In genomic region chr14:67541448-67542387, GRCh38 we compare ENCODE assay signal across 12 cellular contexts. TPM values are rescaled to one million over a fixed set of nuclear protein-coding genes. Genes with fewer than 3 reads are reported as not detected.
A peak's percentile ranks its signal among the peaks of the same experiment; 100 is the strongest.
DNase-seq lines count a peak whose midpoint lies in the region; ATAC-seq and TF ChIP-seq lines count a peak whose summit lies in the region.
"Had no signal": no experiment of that assay in that cellular context is flagged by ENCODE, and none has a peak within 500 bp of the region (broad histone marks: within the 10 kb centered on the region; RNA-seq: fewer than 3 reads in every experiment).

No MANE protein-coding gene starts in this region.

- TF ChIP-seq CTCF in WTC11 (IDR thresholded peaks at IDR 0.05) (no peak), endothelial cell (IDR thresholded peaks at IDR 0.05; ENCODE audit: unreplicated experiment) (no peak), spleen (IDR thresholded peaks at IDR 0.05 in 8 of 11, conservative IDR thresholded peaks at IDR 0.05 in 3 of 11) (no peak)

- DNase-seq in T-helper 1 cell (no peak), WTC11 (ENCODE audit: low spot score) (peak; percentile 67), endothelial cell (ENCODE audit: low spot score) (peak; percentile 55), spleen (peak; percentile 77), NCI-H526 (lab: John Stamatoyannopoulos, UW) (no peak), G401 (ENCODE audit: low spot score) (no peak)
- DNase-seq in effector CD8-positive, alpha-beta T cell (lab: John Stamatoyannopoulos, UW) = no peak
- DNase-seq: 8988T, NCI-H1417 treated with DMSO at 0.1 percent for 48 hours had no signal

- CTCF ChIA-PET in WTC11 (lab: Charles Lee) = interaction anchor here (0.8 to 3.8 kb wide), 17 partner anchors 10 to 182 kb away, joined by 3 to 64 read pairs (median 6); partner anchors contain the start of genes ATP6V1D, PIGH and PLEKHH1

- H3K27me3 ChIP-seq in spleen (replicated peaks in 1 of 7) = peaks cover 0 to 25% (median 0%) of the 10 kb centered on the region in 7 donors

- TF ChIP-seq POLR2A in spleen (IDR thresholded peaks at IDR 0.05) = no peak

- peaks cover 49% of the 10 kb centered on the region for H3K27me3 Mint-ChIP-seq in T-helper 1 cell treated with Interleukin-12 subunit alpha and Interleukin-12 subunit beta and Interleukin-4 antibody, amounts not matched to agents 30 μg/mL and 1 μg/mL, for 36 hours (ENCODE audit: low read depth)
- H3K27me3 Mint-ChIP-seq in WTC11 (ENCODE audit: low read depth) = no peaks in the 10 kb centered on the region
- H3K27me3 Mint-ChIP-seq in endothelial cell (ENCODE audit: unreplicated experiment) = peaks cover 3% of the 10 kb centered on the region

- intact Hi-C loops in spleen (cut with DNase I; ENCODE audit: low total_unique reads) = no loop called here

- peak overlapping the region; percentile 28 for H3K4me3 Mint-ChIP-seq in T-helper 1 cell treated with Interleukin-12 subunit alpha and Interleukin-12 subunit beta and Interleukin-4 antibody, amounts not matched to agents 30 μg/mL and 1 μg/mL, for 36 hours
- peak overlapping the region; percentile 63 for H3K4me3 Mint-ChIP-seq in WTC11
- peak overlapping the region; percentile 88 for H3K4me3 Mint-ChIP-seq in endothelial cell (ENCODE audit: unreplicated experiment)
- H3K4me3 Mint-ChIP-seq: neural crest cell had no signal

- peak overlapping the region in 6 of 8 donors; percentile 1 to 57 (median 10) for H3K4me3 ChIP-seq in spleen

- peaks cover 3% of the 10 kb centered on the region for H3K9me3 Mint-ChIP-seq in T-helper 1 cell treated with Interleukin-12 subunit alpha and Interleukin-12 subunit beta and Interleukin-4 antibody, amounts not matched to agents 30 μg/mL and 1 μg/mL, for 36 hours
- H3K9me3 Mint-ChIP-seq in WTC11 (no peaks in the 10 kb centered on the region; the same call in 1 of the 2 replicates), endothelial cell (ENCODE audit: unreplicated experiment) (no peaks in the 10 kb centered on the region)

- in situ Hi-C loops in G401 (cut with HindIII; ENCODE audit: low sequenced_read_pairs) = no loop called here

- POLR2A ChIA-PET in WTC11 (lab: Charles Lee) = interaction anchor here (0.6 to 2.5 kb wide), 7 partner anchors 9 to 154 kb away, joined by 3 to 29 read pairs (median 5); partner anchors contain the start of genes PLEKHH1 and RDH11

- WGBS in spleen, 5 donors = 34 to 39% (median 36%) methylated on average over 24 of the region's 24 CpGs

- peaks cover 5% of the 10 kb centered on the region for H3K4me1 Mint-ChIP-seq in T-helper 1 cell treated with Interleukin-12 subunit alpha and Interleukin-12 subunit beta and Interleukin-4 antibody, amounts not matched to agents 30 μg/mL and 1 μg/mL, for 36 hours (ENCODE audit: low read depth)
- H3K4me1 Mint-ChIP-seq in WTC11 = peaks cover 50% of the 10 kb centered on the region
- peaks cover 21% of the 10 kb centered on the region for H3K4me1 Mint-ChIP-seq in endothelial cell (ENCODE audit: unreplicated experiment)

- peaks cover 0 to 8% (median 0%) of the 10 kb centered on the region in 8 donors for H3K9me3 ChIP-seq in spleen

- peaks cover 0 to 11% (median 0%) of the 10 kb centered on the region in 6 donors for H3K4me1 ChIP-seq in spleen

- no peaks in the 10 kb centered on the region for H3K36me3 ChIP-seq in spleen

- H3K27ac Mint-ChIP-seq in T-helper 1 cell treated with Interleukin-12 subunit alpha and Interleukin-12 subunit beta and Interleukin-4 antibody, amounts not matched to agents 30 μg/mL and 1 μg/mL, for 36 hours = no peak overlapping the region
- H3K27ac Mint-ChIP-seq in WTC11 (peak overlapping the region; percentile 99), endothelial cell (ENCODE audit: unreplicated experiment) (peak overlapping the region; percentile 98)

- peak; percentile 91 for ATAC-seq in WTC11
- ATAC-seq: Right ventricle myocardium inferior had no signal

- H3K27ac ChIP-seq in spleen = peak overlapping the region in 2 of 8 donors; percentile 22 to 32

- H3K36me3 Mint-ChIP-seq in T-helper 1 cell treated with Interleukin-12 subunit alpha and Interleukin-12 subunit beta and Interleukin-4 antibody, amounts not matched to agents 30 μg/mL and 1 μg/mL, for 36 hours (ENCODE audit: low read depth) = no peaks in the 10 kb centered on the region
- peaks cover 33% of the 10 kb centered on the region for H3K36me3 Mint-ChIP-seq in WTC11
- no peaks in the 10 kb centered on the region for H3K36me3 Mint-ChIP-seq in endothelial cell (ENCODE audit: low read depth, unreplicated experiment)

TF ChIP-seq in WTC11, 78 proteins besides CTCF, POLR2A, EP300 and RAD21:
- TF ChIP-seq MAX (CRISPR knock-in tag; IDR thresholded peaks at IDR 0.05) (peak; percentile 54; the same call in 1 of the 2 replicates), SOX15 (CRISPR knock-in tag; IDR thresholded peaks at IDR 0.05) (no peak), ZNF138 (CRISPR knock-in tag; conservative IDR thresholded peaks at IDR 0.05) (no peak), ZNF317 (CRISPR knock-in tag; IDR thresholded peaks at IDR 0.05; ENCODE audit: borderline replicate concordance, low read depth) (no peak), SMAD3 (CRISPR knock-in tag; IDR thresholded peaks at IDR 0.05; ENCODE audit: borderline replicate concordance) (0 out of 2 replicates have a peak, but pooled peaks have one; percentile 30), PREB (CRISPR knock-in tag; IDR thresholded peaks at IDR 0.05; ENCODE audit: borderline replicate concordance) (no peak), NR3C1 (CRISPR knock-in tag; conservative IDR thresholded peaks at IDR 0.05; ENCODE audit: low read depth) (no peak), SMAD4 (CRISPR knock-in tag; IDR thresholded peaks at IDR 0.05) (no peak), ATF3 (CRISPR knock-in tag; conservative IDR thresholded peaks at IDR 0.05) (no peak), ATF1 (CRISPR knock-in tag; IDR thresholded peaks at IDR 0.05) (no peak), CDX4 (CRISPR knock-in tag; IDR thresholded peaks at IDR 0.05; ENCODE audit: borderline replicate concordance) (no peak), USF2 (CRISPR knock-in tag; IDR thresholded peaks at IDR 0.05) (no peak), NFE2L1 (CRISPR knock-in tag; IDR thresholded peaks at IDR 0.05) (peak; percentile 7; the same call in 1 of the 2 replicates)

RNA-seq across cellular contexts. Expression of gene PLEKHH1, which starts 8.6 kb away (rescaled TPM):
- total RNA-seq in WTC11 (2021) = 45.4 to 49.8 TPM (median 48.3 TPM) in 3 replicates
- total RNA-seq in endothelial cell (ENCODE audit: unreplicated experiment) = 9.5 TPM
- total RNA-seq in spleen = 1 to 10 TPM; 1.7 to 7.1 (median 5.0) TPM
- 1 to 10 TPM in 2 of 3 donors, under 1 TPM in 1; 0.56 to 5.1 (median 1.1) TPM for polyA plus RNA-seq in spleen
- total RNA-seq in G401 (2014; rRNA removed; shearing (Covaris generic)) = 4.8 and 8.6 TPM in 2 replicates

RNA-seq across cellular contexts. Expression of gene TMEM229B, which starts 53.2 kb away (rescaled TPM):
- 0.69 to 0.90 TPM (median 0.87 TPM) in 3 replicates for total RNA-seq in WTC11 (2021)
- 0.08 TPM for total RNA-seq in endothelial cell (ENCODE audit: unreplicated experiment)
- 10 to 100 TPM; 20.1 to 36.0 (median 29.0) TPM for total RNA-seq in spleen
- 10 to 100 TPM in 1 of 3 donors, 1 to 10 TPM in 2; 3.0 to 10.0 (median 3.4) TPM for polyA plus RNA-seq in spleen
- total RNA-seq in G401 (2014; rRNA removed; shearing (Covaris generic)) = 0.18 and 0.41 TPM in 2 replicates

RNA-seq across cellular contexts. Expression of gene PIGH, which starts 58.4 kb away (rescaled TPM):
- total RNA-seq in WTC11 (2021) = 6.6 to 7.8 TPM (median 6.8 TPM) in 3 replicates
- total RNA-seq in endothelial cell (ENCODE audit: unreplicated experiment) = 7.8 TPM
- total RNA-seq in spleen = 10 to 100 TPM; 16.3 to 43.1 (median 23.4) TPM
- 10 to 100 TPM; 21.9 to 30.0 (median 24.8) TPM for polyA plus RNA-seq in spleen
- total RNA-seq in G401 (2014; rRNA removed; shearing (Covaris generic)) = 41.4 and 51.4 TPM in 2 replicates

Comparison
In these comparisons a context has a peak if more than half of its experiments do, and no peak if none do; other contexts are left out.
1. H3K4me3 Mint-ChIP-seq: peak in every context shown above with its lines; median percentile 88 in endothelial cell; 63 in WTC11; 28 in T-helper 1 cell treated with Interleukin-12 subunit alpha and Interleukin-12 subunit beta and Interleukin-4 antibody, amounts not matched to agents 30 μg/mL and 1 μg/mL, for 36 hours.
2. DNase-seq: peak in WTC11 (single experiment), endothelial cell (single experiment) and spleen (single experiment); none in T-helper 1 cell (0 of 5), NCI-H526 (0 of 2), effector CD8-positive, alpha-beta T cell (single experiment) and G401 (single experiment).
3. RNA of gene TMEM229B, which starts 53.2 kb away (total RNA-seq): 20.1 to 36.0 TPM in spleen; 0.69 to 0.90 TPM in WTC11, 0.18 to 0.41 TPM in G401 and 0.08 TPM in endothelial cell (single experiment); every median in the first group is over 10 times any median in the second.